Comparison of ENCODE assay signal across 14 cellular contexts in genomic region chr3:11538581-11538980, GRCh38.
DNase-seq lines count a peak whose midpoint lies in the region; ATAC-seq and TF ChIP-seq lines count a peak whose summit lies in the region.
"Had no signal": no experiment of that assay in that cellular context is flagged by ENCODE, and none has a peak within 500 bp of the region (broad histone marks: within the 10 kb centered on the region; RNA-seq: fewer than 3 reads in every experiment).

No MANE protein-coding gene starts in this region.

- ATAC-seq in DND-41 (ENCODE audit: insufficient read depth, low read depth) (0 out of 3 replicates have a peak, but pooled peaks have one; percentile 27), Panc1 (no peak), GM18519 (IDR thresholded peaks at IDR 0.05; ENCODE audit: low FRiP score, unreplicated experiment) (no peak), HG03139 (IDR thresholded peaks at IDR 0.05; ENCODE audit: unreplicated experiment) (no peak)
- ATAC-seq: GM23338 had no signal

- intact Hi-C loops in Panc1 (cut with micrococcal nuclease; ENCODE audit: unreplicated experiment), result no loop called here

- DNase-seq in DND-41, result no peak
- no peak for DNase-seq in Panc1 (ENCODE audit: low read depth, low spot score)
- peak; percentile 27 for DNase-seq in osteoblast (ENCODE audit: insufficient read length, low spot score, missing footprints)
- no peak for DNase-seq in dermis blood vessel endothelial cell
- DNase-seq: C1 segment of cervical spinal cord; Calu3; CD4-positive, alpha-beta memory T cell; COR-L47; DMS53; DMS79 treated with DMSO at 0.1 percent for 48 hours had no signal

- TF ChIP-seq CTCF in DND-41 (IDR thresholded peaks at IDR 0.05; ENCODE audit: borderline replicate concordance, extremely low read depth, low read length, poor library complexity, severe bottlenecking), result no peak
- TF ChIP-seq CTCF in Panc1 (IDR thresholded peaks at IDR 0.05), result no peak
- TF ChIP-seq CTCF in osteoblast (IDR thresholded peaks at IDR 0.05; ENCODE audit: extremely low read depth, low read depth, low read length), result no peak

- CTCF ChIA-PET in Panc1 (lab: Charles Lee), result interaction anchor here (0.6 to 0.8 kb wide), 3 partner anchors 13 to 159 kb away, joined by 3 to 4 read pairs (median 3); no protein-coding TSS in a partner anchor

- H3K4me3 ChIP-seq in DND-41 (ENCODE audit: low read depth in 1 of 2, low read length in 2 of 2) (no peak overlapping the region), Panc1 (ENCODE audit: low read depth in 2 of 2, low read length in 2 of 2) (no peak overlapping the region), osteoblast (ENCODE audit: insufficient read depth, low read length) (no peak overlapping the region)
- H3K4me3 ChIP-seq: GM23338, HAP-1 had no signal

- H3K36me3 ChIP-seq in DND-41 (ENCODE audit: insufficient read depth, low read length) (no peaks in the 10 kb centered on the region), Panc1 (ENCODE audit: control insufficient read depth, insufficient read depth, low read length) (no peaks in the 10 kb centered on the region), osteoblast (ENCODE audit: insufficient read depth, low read length) (no peaks in the 10 kb centered on the region)
- H3K36me3 ChIP-seq: HAP-1 had no signal

- no peak overlapping the region for H3K9ac ChIP-seq in DND-41 (ENCODE audit: low read depth, low read length)

- in situ Hi-C loops in Panc1 (cut with HindIII; ENCODE audit: low pct_unique_long_range_greater_than_20kb, low sequenced_read_pairs), result no loop called here

- no TSS peak for BruUV-seq in Panc1 (replicated peaks; lab: Mats Ljungman, UMichigan)

- H3K4me2 ChIP-seq in DND-41 (ENCODE audit: insufficient read depth, low read length) (no peak overlapping the region), osteoblast (ENCODE audit: insufficient read depth, low read length) (no peak overlapping the region)
- H3K4me2 ChIP-seq: GM23338 had no signal

- no peaks in the 10 kb centered on the region for H3K79me2 ChIP-seq in DND-41 (ENCODE audit: insufficient read depth, low read length)
- peaks cover 4% of the 10 kb centered on the region for H3K79me2 ChIP-seq in osteoblast (ENCODE audit: insufficient read depth, low read length)

- H3K27ac ChIP-seq in DND-41 (ENCODE audit: low read length) (no peak overlapping the region), Panc1 (ENCODE audit: low read length) (0 out of 2 replicates have a peak overlapping the region, but pooled peaks have one; percentile 39), osteoblast (ENCODE audit: low read depth, low read length) (no peak overlapping the region)

- no peak overlapping the region for H2AFZ ChIP-seq in DND-41 (ENCODE audit: low read depth, low read length)
- no peak overlapping the region for H2AFZ ChIP-seq in osteoblast (ENCODE audit: low read length)
- H2AFZ ChIP-seq: GM23338 had no signal

- H4K20me1 ChIP-seq in DND-41 (ENCODE audit: insufficient read depth, low read length), result 0 out of 2 replicates have a peak, but pooled peaks cover 4% of the 10 kb centered on the region
- H4K20me1 ChIP-seq in osteoblast (ENCODE audit: insufficient read depth, low read length), result no peaks in the 10 kb centered on the region

- H3K4me1 ChIP-seq in DND-41 (ENCODE audit: insufficient read depth, low read length) (no peaks in the 10 kb centered on the region), Panc1 (ENCODE audit: control insufficient read depth, insufficient read depth, low read length) (peaks cover 8% of the 10 kb centered on the region), osteoblast (ENCODE audit: insufficient read depth, low read length) (peaks cover 5% of the 10 kb centered on the region)
- H3K4me1 ChIP-seq: HAP-1 had no signal

- POLR2A ChIA-PET in Panc1 (lab: Charles Lee), result interaction anchor here (0.7 to 1.2 kb wide), 2 partner anchors 29 to 417 kb away, joined by 3 to 10 read pairs; no protein-coding TSS in a partner anchor

- no peaks in the 10 kb centered on the region for H3K9me3 ChIP-seq in DND-41 (ENCODE audit: insufficient read depth, low read length, severe bottlenecking)
- no peaks in the 10 kb centered on the region for H3K9me3 ChIP-seq in Panc1 (ENCODE audit: control insufficient read depth, insufficient read depth, low read depth, low read length)
- H3K9me3 ChIP-seq in osteoblast (ENCODE audit: low read depth, low read length), result no peaks in the 10 kb centered on the region
- H3K9me3 ChIP-seq: HAP-1 had no signal

- H3K27me3 ChIP-seq in DND-41 (ENCODE audit: insufficient read depth, low read length, poor library complexity), result no peaks in the 10 kb centered on the region
- H3K27me3 ChIP-seq in Panc1 (ENCODE audit: control insufficient read depth, insufficient read depth, low read length), result no peaks in the 10 kb centered on the region
- H3K27me3 ChIP-seq in osteoblast (ENCODE audit: insufficient read depth, low read length), result no peaks in the 10 kb centered on the region
